In genomic region chr19:7083076-7083956, GRCh38 we compare ENCODE assay signal across 15 cellular contexts. TPM values are rescaled to one million over a fixed set of nuclear protein-coding genes. Genes with fewer than 3 reads are reported as not detected.
DNase-seq lines count a peak whose midpoint lies in the region; ATAC-seq, FAIRE-seq and TF ChIP-seq lines count a peak whose summit lies in the region.
"Had no signal": no experiment of that assay in that cellular context is flagged by ENCODE, and none has a peak within 500 bp of the region (broad histone marks: within the 10 kb centered on the region; RNA-seq: fewer than 3 reads in every experiment).

No MANE protein-coding gene starts in this region.

- H4K20me1 ChIP-seq in Karpas-422 (ENCODE audit: insufficient read depth, low read depth, low read length), result no peaks in the 10 kb centered on the region
- H4K20me1 ChIP-seq in GM12878 (ENCODE audit: control insufficient read depth, insufficient read depth), result no peaks in the 10 kb centered on the region

- no peak overlapping the region for H4K8ac ChIP-seq in mesendoderm (ENCODE audit: low read depth, low read length)

- SMC1A ChIA-PET in GM12878 (lab: Charles Lee; ENCODE audit: uncharacterized antibody, unreplicated experiment), result interaction anchor here (0.8 kb wide), 1 partner anchor 13 kb away, joined by 3 read pairs; no protein-coding TSS in a partner anchor

- no peak overlapping the region for H2BK120ac ChIP-seq in mesendoderm (ENCODE audit: low read depth, low read length)

- H3K4ac ChIP-seq in mesendoderm (ENCODE audit: low read depth, low read length), result no peak overlapping the region

- H2BK5ac ChIP-seq in mesendoderm (ENCODE audit: low read length), result no peak overlapping the region

- DNase-seq in DMS53 (lab: John Stamatoyannopoulos, UW) (peak; percentile 53), DMS53 treated with DMSO at 0.1 percent for 48 hours (lab: John Stamatoyannopoulos, UW; ENCODE audit: unreplicated experiment) (no peak), Karpas-422 (peak; percentile 63), GM12878 (ENCODE audit: low read depth, low spot score) (no peak), mesendoderm (peak; percentile 70), NCI-H526 treated with DMSO at 0.1 percent for 48 hours (lab: John Stamatoyannopoulos, UW) (no peak), middle frontal gyrus (ENCODE audit: extremely low spot score, low spot score) (no peak), glutamatergic neuron (no peak)
- DNase-seq: 8988T; activated T-cell treated with anti-CD3 and anti-CD28 coated beads, Interleukin-2, amount 50 U/mL, for 72 hours; KG1; NCI-H510A treated with DMSO at 0.1 percent for 48 hours; pancreas; tibial artery had no signal

- H3K79me1 ChIP-seq in mesendoderm (ENCODE audit: low read length), result no peaks in the 10 kb centered on the region

- H3K9ac ChIP-seq in Karpas-422 (ENCODE audit: low read length) (no peak overlapping the region), GM12878 (ENCODE audit: control insufficient read depth, insufficient read depth, low read length) (no peak overlapping the region), mesendoderm (ENCODE audit: low read length) (no peak overlapping the region)

- no peak overlapping the region for H2AFZ ChIP-seq in Karpas-422 (ENCODE audit: low read length)
- no peak overlapping the region for H2AFZ ChIP-seq in GM12878 (ENCODE audit: control insufficient read depth, low read depth, low read length)

- no peak overlapping the region for H3K4me3 Mint-ChIP-seq in glutamatergic neuron (ENCODE audit: unreplicated experiment)
- H3K4me3 Mint-ChIP-seq: activated T-cell treated with anti-CD3 and anti-CD28 coated beads, Interleukin-2, amount 50 U/mL, for 72 hours had no signal

- POLR2A ChIA-PET in GM12878 (lab: Charles Lee), result interaction anchor here (1.5 to 1.9 kb wide), 2 partner anchors 13 to 16 kb away, joined by 5 to 10 read pairs; partner anchors contain the start of gene ZNF557

- no peak for TF ChIP-seq POLR2A in GM12878 (IDR thresholded peaks at IDR 0.05; ENCODE audit: low read depth, low read length)

- no peak for FAIRE-seq in GM12878 (lab: Jason Lieb, UNC)
- FAIRE-seq: pancreas had no signal

- no peaks in the 10 kb centered on the region for H3K4me1 ChIP-seq in Karpas-422 (ENCODE audit: low read length)
- no peaks in the 10 kb centered on the region for H3K4me1 ChIP-seq in GM12878 (ENCODE audit: control insufficient read depth, insufficient read depth, low read length)
- no peaks in the 10 kb centered on the region for H3K4me1 ChIP-seq in mesendoderm (ENCODE audit: control insufficient read depth, low read depth, low read length)
- H3K4me1 ChIP-seq: pancreas, tibial artery had no signal

- H3K27ac Mint-ChIP-seq in glutamatergic neuron (ENCODE audit: unreplicated experiment), result no peak overlapping the region
- H3K27ac Mint-ChIP-seq: activated T-cell treated with anti-CD3 and anti-CD28 coated beads, Interleukin-2, amount 50 U/mL, for 72 hours had no signal

- H3K9me3 Mint-ChIP-seq in glutamatergic neuron (ENCODE audit: unreplicated experiment), result peaks cover 46% of the 10 kb centered on the region

- H3K9me2 ChIP-seq in Karpas-422 (replicated peaks; ENCODE audit: insufficient read depth, low read length), result no peaks in the 10 kb centered on the region

- H4K5ac ChIP-seq in mesendoderm (ENCODE audit: low read length), result no peak overlapping the region

- TF ChIP-seq CTCF in GM12878 (IDR thresholded peaks at IDR 0.05 in 2 of 3, conservative IDR thresholded peaks at IDR 0.05 in 1 of 3; ENCODE audit: control insufficient read depth in 2 of 3, extremely low read depth in 1 of 3, insufficient read depth in 1 of 3, low read depth in 3 of 3, low read length in 3 of 3) (no peak), glutamatergic neuron (IDR thresholded peaks at IDR 0.05; ENCODE audit: partially characterized antibody, unreplicated experiment) (no peak)

- H3K27ac ChIP-seq in Karpas-422 (ENCODE audit: low read length) (no peak overlapping the region), GM12878 (ENCODE audit: control insufficient read depth, insufficient read depth) (no peak overlapping the region), mesendoderm (ENCODE audit: low read depth, low read length) (no peak overlapping the region)
- H3K27ac ChIP-seq: pancreas, tibial artery had no signal

- BruUV-seq in GM12878 (replicated peaks; lab: Mats Ljungman, UMichigan), result TSS peak; percentile 45

- peaks cover 72% of the 10 kb centered on the region for H3K36me3 Mint-ChIP-seq in glutamatergic neuron (ENCODE audit: unreplicated experiment)

- peaks cover 7% of the 10 kb centered on the region for H3K27me3 Mint-ChIP-seq in glutamatergic neuron (ENCODE audit: unreplicated experiment)

- no peak overlapping the region for H2BK15ac ChIP-seq in mesendoderm (replicated peaks; ENCODE audit: low read depth)

- H3K4me2 ChIP-seq in Karpas-422 (ENCODE audit: low read depth, low read length, poor library complexity, severe bottlenecking), result no peak overlapping the region
- no peak overlapping the region for H3K4me2 ChIP-seq in GM12878 (ENCODE audit: control insufficient read depth, insufficient read depth)
- no peak overlapping the region for H3K4me2 ChIP-seq in mesendoderm (ENCODE audit: low read length)

- intact Hi-C loops in GM12878 (cut with micrococcal nuclease; ENCODE audit: unreplicated experiment), result no loop called here

- H3K9me3 ChIP-seq in Karpas-422 (ENCODE audit: low read length) (peaks cover 56% of the 10 kb centered on the region), GM12878 (replicated peaks; ENCODE audit: control insufficient read depth, insufficient read depth, low read length) (peaks cover 68% of the 10 kb centered on the region)

- WGBS in GM12878 (ENCODE audit: insufficient coverage, insufficient replicate concordance, low lambda C conversion rate, missing lambda C conversion rate), result 97% methylated on average over 15 of the region's 15 CpGs
- WGBS in mesendoderm (ENCODE audit: extremely low coverage, insufficient coverage, low lambda C conversion rate), result no CpG with 5 or more reads among the region's 15 CpGs

- H3K18ac ChIP-seq in mesendoderm (ENCODE audit: low read length), result no peak overlapping the region

- in situ Hi-C loops in GM12878 (cut with MboI), result no loop called here

- H3K36me3 ChIP-seq in Karpas-422 (ENCODE audit: insufficient read depth, low read length) (peaks cover 64% of the 10 kb centered on the region), GM12878 (ENCODE audit: control insufficient read depth in 2 of 2, insufficient read depth in 2 of 2, low read length in 1 of 2) (peaks cover 29 to 45% of the 10 kb centered on the region in 2 experiments), mesendoderm (ENCODE audit: control insufficient read depth, insufficient read depth, low read length) (peaks cover 32% of the 10 kb centered on the region)

- no peak overlapping the region for H3K56ac ChIP-seq in mesendoderm (ENCODE audit: low read length)

- RAD21 ChIA-PET in GM12878 (lab: Charles Lee; ENCODE audit: unreplicated experiment), result no interaction called here

- H3K79me2 ChIP-seq in Karpas-422 (ENCODE audit: low read length), result no peaks in the 10 kb centered on the region
- no peaks in the 10 kb centered on the region for H3K79me2 ChIP-seq in GM12878 (ENCODE audit: control insufficient read depth, insufficient read depth, low read length)
- no peaks in the 10 kb centered on the region for H3K79me2 ChIP-seq in mesendoderm (ENCODE audit: control insufficient read depth, insufficient read depth, low read length)

- no peak overlapping the region for H3K23ac ChIP-seq in mesendoderm (ENCODE audit: low read length)

- H3K4me3 ChIP-seq in Karpas-422 (ENCODE audit: low read length) (peak overlapping the region; percentile 6; the same call in 1 of the 2 replicates), GM12878 (no peak overlapping the region), mesendoderm (ENCODE audit: low read length) (peak overlapping the region; percentile 58)
- H3K4me3 ChIP-seq: pancreas, tibial artery had no signal

- TF ChIP-seq RAD21 in GM12878 (IDR thresholded peaks at IDR 0.05; ENCODE audit: insufficient read depth, low read depth, low read length), result no peak

- no peaks in the 10 kb centered on the region for H3K27me3 ChIP-seq in Karpas-422 (ENCODE audit: low read length)
- no peaks in the 10 kb centered on the region for H3K27me3 ChIP-seq in GM12878 (replicated peaks in 1 of 2; ENCODE audit: control insufficient read depth in 2 of 2, insufficient read depth in 2 of 2, low read length in 1 of 2)
- no peaks in the 10 kb centered on the region for H3K27me3 ChIP-seq in mesendoderm (ENCODE audit: insufficient read depth, low read length, poor library complexity)
- H3K27me3 ChIP-seq: pancreas, tibial artery had no signal

- H3K4me1 Mint-ChIP-seq in glutamatergic neuron (ENCODE audit: low read depth, unreplicated experiment), result no peaks in the 10 kb centered on the region

- CTCF ChIA-PET in GM12878 (lab: Yijun Ruan, JAX), result interaction anchor here (1.4 to 1.7 kb wide), 2 partner anchors 13 to 16 kb away, joined by 4 to 5 read pairs; partner anchors contain the start of gene ZNF557

- no peak for ATAC-seq in GM12878
- ATAC-seq: activated T-cell treated with anti-CD3 and anti-CD28 coated beads, Interleukin-2, amount 50 U/mL, for 72 hours; pancreas had no signal

- no peak for TF ChIP-seq EP300 in GM12878 (IDR thresholded peaks at IDR 0.05; ENCODE audit: borderline replicate concordance in 1 of 2, control insufficient read depth in 1 of 2, low read depth in 2 of 2, low read length in 2 of 2)

- no peak overlapping the region for H2AK5ac ChIP-seq in mesendoderm (ENCODE audit: low read length)

RNA-seq across cellular contexts. Expression of gene ZNF557, which starts 13.8 kb away (rescaled TPM):
- total RNA-seq in Karpas-422 (2014; rRNA removed; shearing (Covaris generic); ENCODE audit: low replicate concordance), result 13.4 and 14.4 TPM in 2 replicates
- total RNA-seq in GM12878 (2013; cell fraction: nucleolus; rRNA removed), result 34.6 and 36.2 TPM in 2 replicates
- 11.0 and 12.4 TPM in 2 replicates for total RNA-seq in GM12878 (2014; rRNA removed)
- 10.9 and 11.4 TPM in 2 replicates for total RNA-seq in GM12878 (2014; rRNA removed; fragmentation: Illumina TruSeq; extraction: Trizol)
- total RNA-seq in GM12878 (2021), result 10.7 and 12.1 TPM in 2 replicates
- 2.2 TPM for polyA plus RNA-seq in GM12878 (2011; ENCODE audit: low read depth)
- 10.4 and 11.8 TPM in 2 replicates for polyA plus RNA-seq in GM12878 (2011; rRNA removed)
- polyA plus RNA-seq in GM12878 (2011; cell fraction: cytosol; rRNA removed), result 7.2 and 7.4 TPM in 2 replicates
- 9.0 and 10.2 TPM in 2 replicates for polyA plus RNA-seq in GM12878 (2011; cell fraction: nucleus; rRNA removed)
- polyA plus RNA-seq in GM12878 (2012), result 3.2 and 3.9 TPM in 2 replicates
- polyA plus RNA-seq in GM12878 (2014; fragmentation: Illumina TruSeq; extraction: Trizol), result 4.8 and 5.0 TPM in 2 replicates
- 1 to 10 TPM; 5.0 to 5.5 TPM for polyA plus RNA-seq in GM12878 (2014; fragmentation: Nextera tagmentation; extraction: Ambion mirVana)
- 3.8 and 3.9 TPM in 2 replicates for polyA plus RNA-seq in GM12878 (2014; rRNA removed)
- polyA plus RNA-seq in GM12878 (2016; fragmentation: Nextera tagmentation; extraction: Ambion mirVana), result 1 to 10 TPM; 8.1 to 10.0 TPM
- polyA minus RNA-seq in GM12878 (2011; rRNA and poly(A)+ RNA removed), result 24.1 and 29.0 TPM in 2 replicates
- polyA minus RNA-seq in GM12878 (2011; cell fraction: cytosol; rRNA and poly(A)+ RNA removed), result 8.4 and 9.5 TPM in 2 replicates
- 10.5 and 17.7 TPM in 2 replicates for polyA minus RNA-seq in GM12878 (2011; cell fraction: nucleus; rRNA and poly(A)+ RNA removed)
- polyA plus RNA-seq in mesendoderm (2013, experiment 1 of 2), result 3.2 TPM
- polyA plus RNA-seq in mesendoderm (2013, experiment 2 of 2), result 3.0 TPM
- 13.7 TPM for total RNA-seq in glutamatergic neuron (ENCODE audit: unreplicated experiment)

RNA-seq across cellular contexts. Expression of gene MBD3L3, which starts 24.8 kb away (rescaled TPM):
- total RNA-seq in Karpas-422 (2014; rRNA removed; shearing (Covaris generic); ENCODE audit: low replicate concordance), result not detected in 2 replicates
- not detected in 2 replicates for total RNA-seq in GM12878 (2013; cell fraction: nucleolus; rRNA removed)
- not detected in 2 replicates for total RNA-seq in GM12878 (2014; rRNA removed)
- total RNA-seq in GM12878 (2014; rRNA removed; fragmentation: Illumina TruSeq; extraction: Trizol), result not detected in 2 replicates
- not detected in 2 replicates for total RNA-seq in GM12878 (2021)
- not detected for polyA plus RNA-seq in GM12878 (2011; ENCODE audit: low read depth)
- polyA plus RNA-seq in GM12878 (2011; rRNA removed), result not detected in 2 replicates
- not detected in 2 replicates for polyA plus RNA-seq in GM12878 (2011; cell fraction: cytosol; rRNA removed)
- not detected in 2 replicates for polyA plus RNA-seq in GM12878 (2011; cell fraction: nucleus; rRNA removed)
- polyA plus RNA-seq in GM12878 (2012), result not detected in 2 replicates
- not detected in 2 replicates for polyA plus RNA-seq in GM12878 (2014; fragmentation: Illumina TruSeq; extraction: Trizol)
- polyA plus RNA-seq in GM12878 (2014; fragmentation: Nextera tagmentation; extraction: Ambion mirVana), result not detected
- polyA plus RNA-seq in GM12878 (2014; rRNA removed), result not detected in 2 replicates
- not detected for polyA plus RNA-seq in GM12878 (2016; fragmentation: Nextera tagmentation; extraction: Ambion mirVana)
- polyA minus RNA-seq in GM12878 (2011; rRNA and poly(A)+ RNA removed), result not detected in 2 replicates
- polyA minus RNA-seq in GM12878 (2011; cell fraction: cytosol; rRNA and poly(A)+ RNA removed), result not detected in 2 replicates
- not detected in 2 replicates for polyA minus RNA-seq in GM12878 (2011; cell fraction: nucleus; rRNA and poly(A)+ RNA removed)
- not detected for polyA plus RNA-seq in mesendoderm (2013, experiment 1 of 2)
- not detected for polyA plus RNA-seq in mesendoderm (2013, experiment 2 of 2)
- 1.3 TPM for total RNA-seq in glutamatergic neuron (ENCODE audit: unreplicated experiment)
- total RNA-seq: activated T-cell treated with anti-CD3 and anti-CD28 coated beads, Interleukin-2, amount 50 U/mL, for 72 hours; dermis microvascular lymphatic vessel endothelial cell; pancreas had no signal
- polyA plus RNA-seq: pancreas had no signal

RNA-seq across cellular contexts. Expression of gene MBD3L2, which starts 34.2 kb away (rescaled TPM):
- not detected in 2 replicates for total RNA-seq in Karpas-422 (2014; rRNA removed; shearing (Covaris generic); ENCODE audit: low replicate concordance)
- not detected in 2 replicates for total RNA-seq in GM12878 (2013; cell fraction: nucleolus; rRNA removed)
- total RNA-seq in GM12878 (2014; rRNA removed) (not detected in 2 replicates), GM12878 (2014; rRNA removed; fragmentation: Illumina TruSeq; extraction: Trizol) (not detected in 2 replicates), GM12878 (2021) (not detected in 2 replicates), glutamatergic neuron (ENCODE audit: unreplicated experiment) (1.5 TPM)
- polyA plus RNA-seq in GM12878 (2011; ENCODE audit: low read depth), result not detected
- polyA plus RNA-seq in GM12878 (2011; rRNA removed) (not detected in 2 replicates), GM12878 (2014; fragmentation: Illumina TruSeq; extraction: Trizol) (not detected in 2 replicates), GM12878 (2014; fragmentation: Nextera tagmentation; extraction: Ambion mirVana) (not detected), GM12878 (2014; rRNA removed) (not detected in 2 replicates), GM12878 (2016; fragmentation: Nextera tagmentation; extraction: Ambion mirVana) (not detected)
- not detected in 2 replicates for polyA plus RNA-seq in GM12878 (2011; cell fraction: cytosol; rRNA removed)
- not detected in 2 replicates for polyA plus RNA-seq in GM12878 (2011; cell fraction: nucleus; rRNA removed)
- polyA plus RNA-seq in GM12878 (2012), result not detected in 2 replicates
- polyA minus RNA-seq in GM12878 (2011; rRNA and poly(A)+ RNA removed), result not detected in 2 replicates
- not detected in 2 replicates for polyA minus RNA-seq in GM12878 (2011; cell fraction: cytosol; rRNA and poly(A)+ RNA removed)
- polyA minus RNA-seq in GM12878 (2011; cell fraction: nucleus; rRNA and poly(A)+ RNA removed), result not detected in 2 replicates
- polyA plus RNA-seq in mesendoderm (2013, experiment 1 of 2), result not detected
- polyA plus RNA-seq in mesendoderm (2013, experiment 2 of 2), result not detected
- total RNA-seq: activated T-cell treated with anti-CD3 and anti-CD28 coated beads, Interleukin-2, amount 50 U/mL, for 72 hours; dermis microvascular lymphatic vessel endothelial cell; pancreas had no signal
- polyA plus RNA-seq: pancreas had no signal

RNA-seq across cellular contexts. Expression of gene MBD3L4, which starts 43.3 kb away (rescaled TPM):
- not detected in 2 replicates for total RNA-seq in Karpas-422 (2014; rRNA removed; shearing (Covaris generic); ENCODE audit: low replicate concordance)
- total RNA-seq in GM12878 (2013; cell fraction: nucleolus; rRNA removed), result not detected in 2 replicates
- total RNA-seq in GM12878 (2014; rRNA removed) (not detected in 2 replicates), GM12878 (2014; rRNA removed; fragmentation: Illumina TruSeq; extraction: Trizol) (not detected in 2 replicates), GM12878 (2021) (not detected in 2 replicates), glutamatergic neuron (ENCODE audit: unreplicated experiment) (not detected)
- not detected for polyA plus RNA-seq in GM12878 (2011; ENCODE audit: low read depth)
- polyA plus RNA-seq in GM12878 (2011; rRNA removed) (not detected in 2 replicates), GM12878 (2014; fragmentation: Illumina TruSeq; extraction: Trizol) (not detected in 2 replicates), GM12878 (2014; fragmentation: Nextera tagmentation; extraction: Ambion mirVana) (not detected), GM12878 (2014; rRNA removed) (not detected in 2 replicates), GM12878 (2016; fragmentation: Nextera tagmentation; extraction: Ambion mirVana) (not detected)
- not detected in 2 replicates for polyA plus RNA-seq in GM12878 (2011; cell fraction: cytosol; rRNA removed)
- not detected in 2 replicates for polyA plus RNA-seq in GM12878 (2011; cell fraction: nucleus; rRNA removed)
- polyA plus RNA-seq in GM12878 (2012), result not detected in 2 replicates
- not detected in 2 replicates for polyA minus RNA-seq in GM12878 (2011; rRNA and poly(A)+ RNA removed)
- not detected in 2 replicates for polyA minus RNA-seq in GM12878 (2011; cell fraction: cytosol; rRNA and poly(A)+ RNA removed)
- not detected in 2 replicates for polyA minus RNA-seq in GM12878 (2011; cell fraction: nucleus; rRNA and poly(A)+ RNA removed)
- not detected for polyA plus RNA-seq in mesendoderm (2013, experiment 1 of 2)
- not detected for polyA plus RNA-seq in mesendoderm (2013, experiment 2 of 2)
- total RNA-seq: activated T-cell treated with anti-CD3 and anti-CD28 coated beads, Interleukin-2, amount 50 U/mL, for 72 hours; dermis microvascular lymphatic vessel endothelial cell; pancreas had no signal
- polyA plus RNA-seq: pancreas had no signal

RNA-seq across cellular contexts. Expression of gene MBD3L5, which starts 52.9 kb away (rescaled TPM):
- not detected in 2 replicates for total RNA-seq in Karpas-422 (2014; rRNA removed; shearing (Covaris generic); ENCODE audit: low replicate concordance)
- total RNA-seq in GM12878 (2013; cell fraction: nucleolus; rRNA removed), result not detected in 2 replicates
- total RNA-seq in GM12878 (2014; rRNA removed) (not detected in 2 replicates), GM12878 (2014; rRNA removed; fragmentation: Illumina TruSeq; extraction: Trizol) (not detected in 2 replicates), GM12878 (2021) (not detected in 2 replicates), glutamatergic neuron (ENCODE audit: unreplicated experiment) (not detected)
- not detected for polyA plus RNA-seq in GM12878 (2011; ENCODE audit: low read depth)
- polyA plus RNA-seq in GM12878 (2011; rRNA removed) (not detected in 2 replicates), GM12878 (2014; fragmentation: Illumina TruSeq; extraction: Trizol) (not detected in 2 replicates), GM12878 (2014; fragmentation: Nextera tagmentation; extraction: Ambion mirVana) (not detected), GM12878 (2014; rRNA removed) (not detected in 2 replicates), GM12878 (2016; fragmentation: Nextera tagmentation; extraction: Ambion mirVana) (not detected)
- polyA plus RNA-seq in GM12878 (2011; cell fraction: cytosol; rRNA removed), result not detected in 2 replicates
- polyA plus RNA-seq in GM12878 (2011; cell fraction: nucleus; rRNA removed), result not detected in 2 replicates
- not detected in 2 replicates for polyA plus RNA-seq in GM12878 (2012)
- not detected in 2 replicates for polyA minus RNA-seq in GM12878 (2011; rRNA and poly(A)+ RNA removed)
- polyA minus RNA-seq in GM12878 (2011; cell fraction: cytosol; rRNA and poly(A)+ RNA removed), result not detected in 2 replicates
- polyA minus RNA-seq in GM12878 (2011; cell fraction: nucleus; rRNA and poly(A)+ RNA removed), result not detected in 2 replicates
- polyA plus RNA-seq in mesendoderm (2013, experiment 1 of 2), result not detected
- not detected for polyA plus RNA-seq in mesendoderm (2013, experiment 2 of 2)
- total RNA-seq: activated T-cell treated with anti-CD3 and anti-CD28 coated beads, Interleukin-2, amount 50 U/mL, for 72 hours; dermis microvascular lymphatic vessel endothelial cell; pancreas had no signal
- polyA plus RNA-seq: pancreas had no signal

Comparison
In these comparisons a context has a peak if more than half of its experiments do, and no peak if none do; other contexts are left out.
1. DNase-seq: peak in DMS53 (single experiment), Karpas-422 (single experiment) and mesendoderm (single experiment); none in DMS53 treated with DMSO at 0.1 percent for 48 hours (single experiment), GM12878 (single experiment), NCI-H526 treated with DMSO at 0.1 percent for 48 hours (single experiment), middle frontal gyrus (single experiment) and glutamatergic neuron (single experiment).